ENCODE assay signal across 9 cellular contexts in genomic region chr16:69386596-69386995, GRCh38. TPM values are rescaled to one million over a fixed set of nuclear protein-coding genes. Genes with fewer than 3 reads are reported as not detected.
DNase-seq lines count a peak whose midpoint lies in the region; ATAC-seq and TF ChIP-seq lines count a peak whose summit lies in the region.
"Had no signal": no experiment of that assay in that cellular context is flagged by ENCODE, and none has a peak within 500 bp of the region (broad histone marks: within the 10 kb centered on the region; RNA-seq: fewer than 3 reads in every experiment).

No MANE protein-coding gene starts in this region.

- H3K36me3 ChIP-seq in Panc1 (ENCODE audit: control insufficient read depth, insufficient read depth, low read length): peaks cover 7% of the 10 kb centered on the region
- H3K36me3 ChIP-seq in endodermal cell (ENCODE audit: control insufficient read depth, insufficient read depth, low read length): peaks cover 29% of the 10 kb centered on the region
- peaks cover 0 to 7% of the 10 kb centered on the region in 2 donors for H3K36me3 ChIP-seq in body of pancreas (replicated peaks in 1 of 2; ENCODE audit: insufficient read depth in 1 of 2, low read depth in 2 of 2)

- no peaks in the 10 kb centered on the region for H3K27me3 Mint-ChIP-seq in activated T-cell treated with anti-CD3 and anti-CD28 coated beads, Interleukin-2, amount 50 U/mL, for 72 hours (ENCODE audit: low read depth)
- H3K27me3 Mint-ChIP-seq in endodermal cell (ENCODE audit: insufficient read depth): no peaks in the 10 kb centered on the region

- TF ChIP-seq CTCF in Panc1 (IDR thresholded peaks at IDR 0.05) (no peak), endodermal cell (conservative IDR thresholded peaks at IDR 0.05) (no peak), body of pancreas (IDR thresholded peaks at IDR 0.05) (no peak)

- peaks cover 17% of the 10 kb centered on the region for H3K4me1 ChIP-seq in Panc1 (ENCODE audit: control insufficient read depth, insufficient read depth, low read length)
- no peaks in the 10 kb centered on the region for H3K4me1 ChIP-seq in endodermal cell (ENCODE audit: control insufficient read depth, insufficient read depth, low read length)
- peaks cover 22% of the 10 kb centered on the region for H3K4me1 ChIP-seq in body of pancreas

- H3K4me3 ChIP-seq in Panc1 (ENCODE audit: low read depth in 2 of 2, low read length in 2 of 2) (peak overlapping the region; percentile 65 to 67), endodermal cell (ENCODE audit: low read length) (no peak overlapping the region), body of pancreas (no peak overlapping the region)

- POLR2A ChIA-PET in Panc1 (lab: Charles Lee): no interaction called here

- H3K9me3 ChIP-seq in Panc1 (ENCODE audit: control insufficient read depth, insufficient read depth, low read depth, low read length) (no peaks in the 10 kb centered on the region), endodermal cell (ENCODE audit: control insufficient read depth, low read length) (no peaks in the 10 kb centered on the region), body of pancreas (no peaks in the 10 kb centered on the region)

- H3K9ac ChIP-seq in endodermal cell (ENCODE audit: extremely low read depth, low read length, poor library complexity, severe bottlenecking): no peak overlapping the region

- TF ChIP-seq POLR2A in body of pancreas (IDR thresholded peaks at IDR 0.05): no peak

- in situ Hi-C loops in Panc1 (cut with HindIII; ENCODE audit: low pct_unique_long_range_greater_than_20kb, low sequenced_read_pairs): no loop called here

- H3K27me3 ChIP-seq in Panc1 (ENCODE audit: control insufficient read depth, insufficient read depth, low read length) (no peaks in the 10 kb centered on the region), endodermal cell (ENCODE audit: control insufficient read depth, insufficient read depth, low read length, poor library complexity, severe bottlenecking) (no peaks in the 10 kb centered on the region), body of pancreas (no peaks in the 10 kb centered on the region)

- CTCF ChIA-PET in Panc1 (lab: Charles Lee): no interaction called here

- 100% methylated on average over 1 of the region's 1 CpG; no CpG with 5 or more reads in 1 of the 2 experiments for WGBS in endodermal cell (ENCODE audit: insufficient coverage in 1 of 2, insufficient read length in 1 of 2), 2 experiments
- WGBS in body of pancreas, 2 donors: 59% methylated on average over 1 of the region's 1 CpG

- intact Hi-C loops in Panc1 (cut with micrococcal nuclease; ENCODE audit: unreplicated experiment): no loop called here
- intact Hi-C loops in body of pancreas (cut with DNase I): no loop called here

- peaks cover 8 to 27% of the 10 kb centered on the region in 2 donors for H3K36me3 Mint-ChIP-seq in activated T-cell treated with anti-CD3 and anti-CD28 coated beads, Interleukin-2, amount 50 U/mL, for 72 hours (ENCODE audit: insufficient read depth in 2 of 2)
- peaks cover 24% of the 10 kb centered on the region for H3K36me3 Mint-ChIP-seq in endodermal cell (ENCODE audit: low read depth)

- DNase-seq in activated T-cell treated with anti-CD3 and anti-CD28 coated beads, Interleukin-2, amount 50 U/mL, for 72 hours: no peak
- no peak for DNase-seq in activated T-cell treated with anti-CD3 and anti-CD28 coated beads, Interleukin-2, amount 50 U/mL, for 1 hour
- no peak for DNase-seq in Panc1 (ENCODE audit: low read depth, low spot score)
- DNase-seq in endodermal cell: peak; percentile 20
- DNase-seq in stimulated activated CD8-positive, alpha-beta memory T cell treated with anti-CD3 and anti-CD28 coated beads, Interleukin-4, amount 100 ng/mL, for 48 hours: peak; percentile 20
- no peak for DNase-seq in body of pancreas

- H3K4me3 Mint-ChIP-seq in activated T-cell treated with anti-CD3 and anti-CD28 coated beads, Interleukin-2, amount 50 U/mL, for 72 hours: peak overlapping the region; percentile 83 to 95
- peak overlapping the region; percentile 74 for H3K4me3 Mint-ChIP-seq in endodermal cell

- no peaks in the 10 kb centered on the region for H3K9me3 Mint-ChIP-seq in activated T-cell treated with anti-CD3 and anti-CD28 coated beads, Interleukin-2, amount 50 U/mL, for 72 hours
- H3K9me3 Mint-ChIP-seq in endodermal cell: no peaks in the 10 kb centered on the region

- BruUV-seq in Panc1 (replicated peaks; lab: Mats Ljungman, UMichigan): no TSS peak

- H3K27ac ChIP-seq in Panc1 (ENCODE audit: low read length) (peak overlapping the region; percentile 65; the same call in 1 of the 2 replicates), endodermal cell (ENCODE audit: low read depth, low read length) (no peak overlapping the region), body of pancreas (no peak overlapping the region)

- peak overlapping the region; percentile 91 for H3K27ac Mint-ChIP-seq in activated T-cell treated with anti-CD3 and anti-CD28 coated beads, Interleukin-2, amount 50 U/mL, for 72 hours
- H3K27ac Mint-ChIP-seq in endodermal cell: no peak overlapping the region

- no peak for ATAC-seq in activated T-cell treated with anti-CD3 and anti-CD28 coated beads, Interleukin-2, amount 50 U/mL, for 72 hours (replicated peaks in 1 of 2)
- ATAC-seq in Panc1 (no peak), esophagus mucosa (no peak), HG02798 (IDR thresholded peaks at IDR 0.05; ENCODE audit: poor library complexity, unreplicated experiment) (no peak), body of pancreas (no peak)

- peaks cover 35% of the 10 kb centered on the region for H3K4me1 Mint-ChIP-seq in activated T-cell treated with anti-CD3 and anti-CD28 coated beads, Interleukin-2, amount 50 U/mL, for 72 hours (ENCODE audit: low read depth)
- H3K4me1 Mint-ChIP-seq in endodermal cell: peaks cover 7% of the 10 kb centered on the region

RNA-seq across cellular contexts. Expression of gene TERF2, which starts 0.8 kb away (rescaled TPM):
- 10 to 100 TPM; 52.0 to 68.0 TPM for total RNA-seq in activated T-cell treated with anti-CD3 and anti-CD28 coated beads, Interleukin-2, amount 50 U/mL, for 72 hours
- total RNA-seq in Panc1 (2021; ENCODE audit: unreplicated experiment): 27.9 TPM
- 48.8 TPM for polyA plus RNA-seq in Panc1 (2012; ENCODE audit: insufficient read length)
- 10 to 100 TPM; 33.6 to 38.2 TPM for total RNA-seq in endodermal cell
- polyA plus RNA-seq in endodermal cell (2013, experiment 1 of 2): 39.0 TPM
- 37.6 TPM for polyA plus RNA-seq in endodermal cell (2013, experiment 2 of 2)
- 19.7 TPM for total RNA-seq in esophagus mucosa
- 10 to 100 TPM; 11.4 to 27.7 TPM for total RNA-seq in body of pancreas

RNA-seq across cellular contexts. Expression of gene TMED6, which starts 35.0 kb away (rescaled TPM):
- total RNA-seq in activated T-cell treated with anti-CD3 and anti-CD28 coated beads, Interleukin-2, amount 50 U/mL, for 72 hours: 1 to 10 TPM; 3.3 to 3.7 TPM
- total RNA-seq in Panc1 (2021; ENCODE audit: unreplicated experiment) (0.36 TPM), endodermal cell (under 1 TPM; 0.53 to 0.66 TPM), esophagus mucosa (0.52 TPM), body of pancreas (10 to 100 TPM; 23.1 to 62.8 TPM)
- 0.31 TPM for polyA plus RNA-seq in Panc1 (2012; ENCODE audit: insufficient read length)
- polyA plus RNA-seq in endodermal cell (2013, experiment 1 of 2): not detected
- not detected for polyA plus RNA-seq in endodermal cell (2013, experiment 2 of 2)
- total RNA-seq: myocyte had no signal

RNA-seq across cellular contexts. Expression of gene CYB5B, which starts 37.8 kb away (rescaled TPM):
- total RNA-seq in activated T-cell treated with anti-CD3 and anti-CD28 coated beads, Interleukin-2, amount 50 U/mL, for 72 hours: 100 to 1,000 TPM; 176 to 197 TPM
- total RNA-seq in Panc1 (2021; ENCODE audit: unreplicated experiment): 326 TPM
- 396 TPM for polyA plus RNA-seq in Panc1 (2012; ENCODE audit: insufficient read length)
- 100 to 1,000 TPM; 123 to 131 TPM for total RNA-seq in endodermal cell
- 125 TPM for polyA plus RNA-seq in endodermal cell (2013, experiment 1 of 2)
- 110 TPM for polyA plus RNA-seq in endodermal cell (2013, experiment 2 of 2)
- 83.7 TPM for total RNA-seq in esophagus mucosa
- total RNA-seq in body of pancreas: 10 to 100 TPM in 1 of 2 donors, 1 to 10 TPM in 1; 8.2 to 20.0 TPM

RNA-seq across cellular contexts. Expression of gene NIP7, which starts 47.0 kb away (rescaled TPM):
- total RNA-seq in activated T-cell treated with anti-CD3 and anti-CD28 coated beads, Interleukin-2, amount 50 U/mL, for 72 hours: 10 to 100 TPM; 30.8 to 32.2 TPM
- total RNA-seq in Panc1 (2021; ENCODE audit: unreplicated experiment) (35.3 TPM), endodermal cell (10 to 100 TPM; 30.5 to 36.3 TPM), esophagus mucosa (29.0 TPM), body of pancreas (1 to 10 TPM; 3.3 to 8.8 TPM)
- 31.2 TPM for polyA plus RNA-seq in Panc1 (2012; ENCODE audit: insufficient read length)
- polyA plus RNA-seq in endodermal cell (2013, experiment 1 of 2): 24.0 TPM
- 26.0 TPM for polyA plus RNA-seq in endodermal cell (2013, experiment 2 of 2)

RNA-seq across cellular contexts. Expression of gene COG8, which starts 47.2 kb away (rescaled TPM):
- 10 to 100 TPM; 33.2 to 38.3 TPM for total RNA-seq in activated T-cell treated with anti-CD3 and anti-CD28 coated beads, Interleukin-2, amount 50 U/mL, for 72 hours
- total RNA-seq in Panc1 (2021; ENCODE audit: unreplicated experiment) (30.5 TPM), endodermal cell (10 to 100 TPM; 45.8 to 49.3 TPM), esophagus mucosa (18.4 TPM), body of pancreas (10 to 100 TPM; 39.4 to 46.8 TPM)
- 19.1 TPM for polyA plus RNA-seq in Panc1 (2012; ENCODE audit: insufficient read length)
- 35.4 TPM for polyA plus RNA-seq in endodermal cell (2013, experiment 1 of 2)
- polyA plus RNA-seq in endodermal cell (2013, experiment 2 of 2): 30.8 TPM

Comparison
In these comparisons a context has a peak if more than half of its experiments do, and no peak if none do; other contexts are left out.
1. DNase-seq: peak in endodermal cell (single experiment) and stimulated activated CD8-positive, alpha-beta memory T cell treated with anti-CD3 and anti-CD28 coated beads, Interleukin-4, amount 100 ng/mL, for 48 hours (single experiment); none in activated T-cell treated with anti-CD3 and anti-CD28 coated beads, Interleukin-2, amount 50 U/mL, for 72 hours (0 of 2), activated T-cell treated with anti-CD3 and anti-CD28 coated beads, Interleukin-2, amount 50 U/mL, for 1 hour (single experiment), Panc1 (single experiment) and body of pancreas (0 of 4).
2. H3K4me3 ChIP-seq: peak in Panc1 (2 of 2); none in endodermal cell (single experiment) and body of pancreas (0 of 2).
3. RNA of gene TMED6, which starts 35.0 kb away (total RNA-seq): 23.1 to 62.8 TPM in body of pancreas; 3.3 to 3.7 TPM in activated T-cell treated with anti-CD3 and anti-CD28 coated beads, Interleukin-2, amount 50 U/mL, for 72 hours, 0.53 to 0.66 TPM in endodermal cell, 0.52 TPM in esophagus mucosa (single experiment) and 0.36 TPM in Panc1 (single experiment); every median in the first group is over 4 times any median in the second.